24 cellular contexts compared by ENCODE assay signal in the genomic region with DNA sequence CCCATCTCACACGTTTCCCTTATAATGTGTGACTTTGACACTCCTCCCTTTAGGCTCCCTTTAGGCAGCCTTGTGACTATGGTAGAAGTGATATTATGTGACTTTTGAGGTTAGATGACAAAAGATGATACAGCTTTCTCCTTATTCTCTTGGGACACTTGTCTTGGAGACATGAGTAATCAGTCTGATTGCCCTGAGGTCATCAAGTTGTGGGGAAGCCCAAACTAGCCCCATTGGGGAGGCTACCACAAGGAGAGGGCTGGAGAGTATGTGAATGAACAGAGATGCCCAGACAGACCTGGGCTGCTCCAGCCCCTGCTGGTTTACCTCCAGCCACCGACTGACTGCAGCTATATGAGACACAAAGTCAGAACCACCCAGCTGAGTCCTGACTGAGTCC. TPM values are rescaled to one million over a fixed set of nuclear protein-coding genes. Genes with fewer than 3 reads are reported as not detected.
"Had no signal": no experiment of that assay in that cellular context is flagged by ENCODE, and none has a peak within 500 bp of the region (broad histone marks: within the 10 kb centered on the region; RNA-seq: fewer than 3 reads in every experiment).

No MANE protein-coding gene starts in this region.

- H3K36me3 ChIP-seq: colonic mucosa, esophagus muscularis mucosa, left ventricle myocardium inferior, neutrophil, suprapubic skin had no signal

- H3K4me3 Mint-ChIP-seq: activated CD4-positive, alpha-beta memory T cell treated with anti-CD3 and anti-CD28 coated beads for 36 hours; activated naive CD8-positive, alpha-beta T cell; brain; memory B cell; naive thymus-derived CD8-positive, alpha-beta T cell had no signal

- H3K9me3 ChIP-seq: colonic mucosa, esophagus muscularis mucosa, left ventricle myocardium inferior, mucosa of descending colon, neutrophil, SK-N-SH, suprapubic skin had no signal

- H3K4me3 ChIP-seq: colonic mucosa, esophagus muscularis mucosa, left ventricle myocardium inferior, mucosa of descending colon, suprapubic skin had no signal

- ATAC-seq: mucosa of descending colon; naive thymus-derived CD8-positive, alpha-beta T cell had no signal

- H3K4me1 ChIP-seq: colonic mucosa, esophagus muscularis mucosa, parathyroid adenoma had no signal

- H3K27me3 ChIP-seq: colonic mucosa had no signal

- H3K9me3 Mint-ChIP-seq: activated CD4-positive, alpha-beta memory T cell treated with anti-CD3 and anti-CD28 coated beads for 36 hours; brain; memory B cell; naive thymus-derived CD8-positive, alpha-beta T cell had no signal

- H3K36me3 Mint-ChIP-seq: activated CD4-positive, alpha-beta memory T cell treated with anti-CD3 and anti-CD28 coated beads for 36 hours; activated naive CD8-positive, alpha-beta T cell; brain; memory B cell; naive thymus-derived CD8-positive, alpha-beta T cell had no signal

- H3K4me1 Mint-ChIP-seq: memory B cell had no signal

- H3K27ac Mint-ChIP-seq: activated CD4-positive, alpha-beta memory T cell treated with anti-CD3 and anti-CD28 coated beads for 36 hours; activated naive CD8-positive, alpha-beta T cell; memory B cell had no signal

- DNase-seq: activated CD4-positive, alpha-beta memory T cell treated with anti-CD3 and anti-CD28 coated beads for 36 hours; activated CD4-positive, alpha-beta T cell treated with anti-CD3 and anti-CD28 coated beads for 1 hour; activated gamma-delta T cell treated with Interleukin-2 at 50 U/mL for 16 hours; activated T-cell treated with anti-CD3 and anti-CD28 coated beads, Interleukin-2, amount 50 U/mL, for 48 hours; central memory CD4-positive, alpha-beta T cell; colonic mucosa; foreskin fibroblast; hippocampal formation; kidney; left ventricle myocardium inferior; mucosa of descending colon; naive thymus-derived CD8-positive, alpha-beta T cell; SK-N-SH; stimulated activated naive CD4-positive, alpha-beta T cell treated with Interleukin-2 at 50 U/mL for 16 hours; T-helper 1 cell; T1000; trophoblast cell had no signal

- H3K27ac ChIP-seq: colonic mucosa, esophagus muscularis mucosa, left ventricle myocardium inferior, neutrophil, parathyroid adenoma, suprapubic skin had no signal

RNA-seq across cellular contexts. Expression of a gene that starts 44.2 kb away (rescaled TPM):
- polyA plus RNA-seq: naive thymus-derived CD8-positive, alpha-beta T cell had no signal
